ENCODE assay signal across 9 cellular contexts in the genomic region with DNA sequence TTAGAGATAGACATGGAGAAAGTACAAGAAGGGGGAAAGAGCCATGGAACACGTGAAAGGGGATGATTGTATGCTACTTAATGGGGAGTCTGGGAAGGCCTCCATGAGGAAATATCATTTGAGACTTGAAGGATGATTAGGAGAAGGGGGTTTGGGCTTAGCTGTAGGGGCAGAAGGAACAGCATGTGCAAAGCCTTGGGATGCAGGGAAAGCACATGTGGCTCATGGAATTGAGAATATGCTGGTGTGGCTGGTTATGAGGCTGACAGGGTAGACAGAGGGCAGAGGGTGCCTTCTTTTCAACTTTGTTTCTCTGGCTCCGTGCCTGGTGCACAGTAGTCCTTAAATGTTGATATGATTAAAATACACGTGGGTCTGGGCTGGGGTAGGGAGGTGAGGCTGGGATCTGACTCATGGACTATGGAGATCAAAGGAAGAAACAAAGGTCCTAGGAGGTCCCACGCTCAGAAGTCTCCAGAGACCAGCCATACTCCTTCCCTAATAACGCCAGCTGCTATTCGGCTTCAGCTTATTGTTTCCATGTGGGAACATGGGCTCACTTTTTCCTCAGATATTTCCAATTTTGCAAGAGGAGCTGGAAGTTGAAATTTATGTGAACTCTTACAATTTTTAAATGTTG. TPM values are rescaled to one million over a fixed set of nuclear protein-coding genes. Genes with fewer than 3 reads are reported as not detected.
DNase-seq lines count a peak whose midpoint lies in the region; ATAC-seq, FAIRE-seq and TF ChIP-seq lines count a peak whose summit lies in the region.
"Had no signal": no experiment of that assay in that cellular context is flagged by ENCODE, and none has a peak within 500 bp of the region (broad histone marks: within the 10 kb centered on the region; RNA-seq: fewer than 3 reads in every experiment).

No MANE protein-coding gene starts in this region.

- TF ChIP-seq CTCF in A673 (conservative IDR thresholded peaks at IDR 0.05; ENCODE audit: low read depth, low read length) (no peak), HFFc6 (IDR thresholded peaks at IDR 0.05) (no peak), K562 (IDR thresholded peaks at IDR 0.05 in 2 of 3, conservative IDR thresholded peaks at IDR 0.05 in 1 of 3; ENCODE audit: insufficient read depth in 2 of 3, low read depth in 1 of 3, low read length in 3 of 3) (no peak), uterus (IDR thresholded peaks at IDR 0.05) (no peak)

- H3K79me2 ChIP-seq in K562 (ENCODE audit: control insufficient read depth, insufficient read depth, low read length) = peaks cover 59% of the 10 kb centered on the region

- intact Hi-C loops in A673 (cut with micrococcal nuclease; ENCODE audit: unreplicated experiment) = loop anchor here (5.0 kb wide), 2 partner anchors 66 to 146 kb away; a partner anchor contains a TSS
- intact Hi-C loops in K562 (cut with micrococcal nuclease) = loop anchor here (2.0 kb wide), 1 partner anchor 121 kb away; no protein-coding TSS in a partner anchor
- intact Hi-C loops in uterus (cut with DNase I; ENCODE audit: low total_unique reads) = no loop called here

- DNase-seq in A673 (ENCODE audit: low spot score) (no peak), HFFc6 (no peak), K562 (ENCODE audit: extremely low read depth in 1 of 4, low spot score in 3 of 4) (peak; percentile 7 to 17 (median 15)), lung microvascular endothelial cell (ENCODE audit: low read depth in 2 of 2) (peak; percentile 1 to 28), NCI-H345 treated with DMSO at 0.1 percent for 48 hours (lab: John Stamatoyannopoulos, UW; ENCODE audit: unreplicated experiment) (no peak), uterus (no peak)

- peak overlapping the region; percentile 91 for H3K4me3 Mint-ChIP-seq in HFFc6

- POLR2A ChIA-PET in A673 (lab: Charles Lee; ENCODE audit: low non-redundant PET) (no interaction called here), K562 (lab: Yijun Ruan, JAX) (no interaction called here)

- H3K36me3 ChIP-seq in A673 (ENCODE audit: insufficient read depth, low read length, poor library complexity, severe bottlenecking) (no peaks in the 10 kb centered on the region), K562 (ENCODE audit: control insufficient read depth, insufficient read depth, low read length) (0 out of 3 replicates have a peak, but pooled peaks cover 4% of the 10 kb centered on the region), uterus (no peaks in the 10 kb centered on the region)

- H3K27ac ChIP-seq in A673 (ENCODE audit: low read depth, low read length, poor library complexity, severe bottlenecking) (peak overlapping the region; percentile 97), K562 (ENCODE audit: extremely low read depth, low read depth, low read length) (peak overlapping the region; percentile 100), uterus (no peak overlapping the region)

- peak overlapping the region; percentile 100 for H2AFZ ChIP-seq in K562 (ENCODE audit: low read depth, low read length)

- H3K27me3 ChIP-seq in A673 (replicated peaks; ENCODE audit: insufficient read depth, low read depth, low read length, poor library complexity) (no peaks in the 10 kb centered on the region), K562 (ENCODE audit: control insufficient read depth in 2 of 2, insufficient read depth in 2 of 2, low read length in 2 of 2) (no peaks in the 10 kb centered on the region), uterus (no peaks in the 10 kb centered on the region)

- peak overlapping the region; percentile 98 to 99; a peak in 3 of 4 replicates for H3K9ac ChIP-seq in K562 (ENCODE audit: insufficient read depth in 1 of 2, low read depth in 2 of 2, low read length in 2 of 2)

- no peaks in the 10 kb centered on the region for H4K20me1 ChIP-seq in K562 (replicated peaks; ENCODE audit: control insufficient read depth, insufficient read depth, low read length)

- H3K4me3 ChIP-seq in A673 (ENCODE audit: low read depth, low read length, poor library complexity, severe bottlenecking) (peak overlapping the region; percentile 92), K562 (peak overlapping the region; percentile 98), uterus (peak overlapping the region in 1 of 2 donors; percentile 92)

- no peak for FAIRE-seq in K562 (lab: Jason Lieb, UNC)
- FAIRE-seq: TTC549 had no signal

- H3K27me3 Mint-ChIP-seq in HFFc6 (ENCODE audit: insufficient read depth) = no peaks in the 10 kb centered on the region; the same call in 1 of the 2 replicates

- BruUV-seq in A673 (replicated peaks; lab: Mats Ljungman, UMichigan) (no TSS peak), K562 (replicated peaks; lab: Mats Ljungman, UMichigan) (no TSS peak)

- H3K9me3 Mint-ChIP-seq in HFFc6 = peaks cover 8% of the 10 kb centered on the region

- CTCF ChIA-PET in A673 (lab: Charles Lee) = no interaction called here
- CTCF ChIA-PET in K562 (lab: Yijun Ruan, JAX; ENCODE audit: low intra/inter-chr PET ratio) = no interaction called here

- in situ Hi-C loops in K562 (cut with MboI) = no loop called here

- peak overlapping the region; percentile 97 for H3K4me2 ChIP-seq in K562 (ENCODE audit: insufficient read depth, low read length)

- TF ChIP-seq POLR2A in K562 (conservative IDR thresholded peaks at IDR 0.05) (no peak), uterus (IDR thresholded peaks at IDR 0.05) (no peak)

- H3K4me1 ChIP-seq in A673 (ENCODE audit: insufficient read depth, low read length, poor library complexity, severe bottlenecking) (peaks cover 12% of the 10 kb centered on the region), K562 (replicated peaks in 1 of 2; ENCODE audit: control insufficient read depth in 2 of 2, insufficient read depth in 2 of 2, low read length in 2 of 2) (no peaks in the 10 kb centered on the region; a peak in 2 of 5 replicates), uterus (no peaks in the 10 kb centered on the region)

- H3K9me3 ChIP-seq in A673 (ENCODE audit: low read depth, low read length, poor library complexity, severe bottlenecking) (no peaks in the 10 kb centered on the region), K562 (replicated peaks; ENCODE audit: control insufficient read depth, insufficient read depth, low read depth, low read length) (no peaks in the 10 kb centered on the region), uterus (no peaks in the 10 kb centered on the region)

- TF ChIP-seq RAD21 in K562 (CRISPR knock-in tag; conservative IDR thresholded peaks at IDR 0.05 in 1 of 2, IDR thresholded peaks at IDR 0.05 in 1 of 2) = no peak

- peaks cover 41% of the 10 kb centered on the region for H3K36me3 Mint-ChIP-seq in HFFc6 (ENCODE audit: low read depth)

- H3K9me1 ChIP-seq in K562 (ENCODE audit: control insufficient read depth, insufficient read depth, low read length) = no peaks in the 10 kb centered on the region

- ATAC-seq in K562 (no peak), HG03025 (IDR thresholded peaks at IDR 0.05; ENCODE audit: low FRiP score, unreplicated experiment) (no peak), HG03469 (IDR thresholded peaks at IDR 0.05; ENCODE audit: unreplicated experiment) (no peak)

- peaks cover 39% of the 10 kb centered on the region for H3K4me1 Mint-ChIP-seq in HFFc6 (ENCODE audit: low read depth)

- 33% methylated on average over 6 of the region's 6 CpGs for WGBS in K562 (ENCODE audit: insufficient coverage, low coverage, missing lambda C conversion rate)

- H3K27ac Mint-ChIP-seq in HFFc6 = peak overlapping the region; percentile 85

- no peak for TF ChIP-seq EP300 in K562 (IDR thresholded peaks at IDR 0.05; ENCODE audit: low read length)

RNA-seq across cellular contexts. Expression of a gene that starts 1.1 kb away (rescaled TPM):
- total RNA-seq in A673 (2021) = 21.7 and 24.3 TPM in 2 replicates
- 10 to 100 TPM; 28.6 to 35.7 (median 29.9) TPM for total RNA-seq in HFFc6 (2021; fragmentation: NEBNext Ultra II Directional; extraction: Animal tissue kit (Norgen Biotek cat#: 25700))
- 12.6 and 25.4 TPM in 2 replicates for total RNA-seq in K562 (2011; cell fraction: chromatin; rRNA removed; ENCODE audit: low replicate concordance)
- total RNA-seq in K562 (2011; cell fraction: nucleolus; rRNA removed) = 5.4 and 6.0 TPM in 2 replicates
- 10.2 and 10.7 TPM in 2 replicates for total RNA-seq in K562 (2011; cell fraction: nucleoplasm; rRNA removed)
- total RNA-seq in K562 (2014; rRNA removed) = 13.9 and 15.0 TPM in 2 replicates
- total RNA-seq in K562 (2014; rRNA removed; fragmentation: Illumina TruSeq; extraction: Trizol) = 17.4 and 22.1 TPM in 2 replicates
- total RNA-seq in K562 (2015; rRNA removed; fragmentation: Illumina TruSeq; extraction: Trizol) = 13.4 and 14.4 TPM in 2 replicates
- total RNA-seq in K562 (2021) = 20.1 and 22.4 TPM in 2 replicates
- polyA plus RNA-seq in K562 (2011; rRNA removed) = 14.3 and 23.5 TPM in 2 replicates
- 8.1 and 12.8 TPM in 2 replicates for polyA plus RNA-seq in K562 (2011; cell fraction: cytosol; rRNA removed)
- polyA plus RNA-seq in K562 (2011; cell fraction: nucleus; rRNA removed) = 6.1 and 6.7 TPM in 2 replicates
- polyA plus RNA-seq in K562 (2012) = 5.8 and 15.6 TPM in 2 replicates
- polyA plus RNA-seq in K562 (2014; fragmentation: Illumina TruSeq; extraction: Trizol) = 15.0 and 22.5 TPM in 2 replicates
- 10 to 100 TPM; 12.9 to 15.4 TPM for polyA plus RNA-seq in K562 (2014; fragmentation: Nextera tagmentation; extraction: Ambion mirVana)
- 13.3 and 14.7 TPM in 2 replicates for polyA plus RNA-seq in K562 (2014; rRNA removed)
- 36.7 and 36.8 TPM in 2 replicates for polyA minus RNA-seq in K562 (2011; rRNA and poly(A)+ RNA removed)
- 9.6 and 9.8 TPM in 2 replicates for polyA minus RNA-seq in K562 (2011; cell fraction: cytosol; rRNA and poly(A)+ RNA removed)
- polyA minus RNA-seq in K562 (2011; cell fraction: nucleus; rRNA and poly(A)+ RNA removed) = 6.5 and 11.3 TPM in 2 replicates
- 22.0 and 29.8 TPM in 2 replicates for total RNA-seq in lung microvascular endothelial cell
- total RNA-seq in uterus = 10 to 100 TPM; 11.0 to 38.5 (median 16.6) TPM

RNA-seq across cellular contexts. Expression of a gene that starts 1.4 kb away (rescaled TPM):
- total RNA-seq in A673 (2021) (16.5 and 18.2 TPM in 2 replicates), K562 (2014; rRNA removed) (6.5 and 6.7 TPM in 2 replicates), K562 (2014; rRNA removed; fragmentation: Illumina TruSeq; extraction: Trizol) (17.6 and 24.7 TPM in 2 replicates), K562 (2015; rRNA removed; fragmentation: Illumina TruSeq; extraction: Trizol) (11.4 and 12.3 TPM in 2 replicates), K562 (2021) (11.6 and 12.8 TPM in 2 replicates), lung microvascular endothelial cell (6.7 and 6.8 TPM in 2 replicates), uterus (10 to 100 TPM in 3 of 4 donors, 1 to 10 TPM in 1; 9.1 to 54.6 (median 31.7) TPM)
- total RNA-seq in HFFc6 (2021; fragmentation: NEBNext Ultra II Directional; extraction: Animal tissue kit (Norgen Biotek cat#: 25700)) = 10 to 100 TPM; 32.0 to 39.4 (median 36.9) TPM
- total RNA-seq in K562 (2011; cell fraction: chromatin; rRNA removed; ENCODE audit: low replicate concordance) = 1.6 and 4.8 TPM in 2 replicates
- total RNA-seq in K562 (2011; cell fraction: nucleolus; rRNA removed) = 0.67 and 1.2 TPM in 2 replicates
- total RNA-seq in K562 (2011; cell fraction: nucleoplasm; rRNA removed) = 2.9 and 8.6 TPM in 2 replicates
- polyA plus RNA-seq in K562 (2011; rRNA removed) (6.6 and 9.2 TPM in 2 replicates), K562 (2014; fragmentation: Illumina TruSeq; extraction: Trizol) (20.0 and 21.9 TPM in 2 replicates), K562 (2014; fragmentation: Nextera tagmentation; extraction: Ambion mirVana) (10 to 100 TPM; 21.5 to 30.7 TPM), K562 (2014; rRNA removed) (8.2 and 8.4 TPM in 2 replicates)
- 1.6 and 3.6 TPM in 2 replicates for polyA plus RNA-seq in K562 (2011; cell fraction: cytosol; rRNA removed)
- polyA plus RNA-seq in K562 (2011; cell fraction: nucleus; rRNA removed) = 0.83 and 1.6 TPM in 2 replicates
- 9.2 and 18.8 TPM in 2 replicates for polyA plus RNA-seq in K562 (2012)
- 9.8 and 11.2 TPM in 2 replicates for polyA minus RNA-seq in K562 (2011; rRNA and poly(A)+ RNA removed)
- 3.3 and 4.1 TPM in 2 replicates for polyA minus RNA-seq in K562 (2011; cell fraction: cytosol; rRNA and poly(A)+ RNA removed)
- polyA minus RNA-seq in K562 (2011; cell fraction: nucleus; rRNA and poly(A)+ RNA removed) = 1.1 and 1.4 TPM in 2 replicates

Comparison
In these comparisons a context has a peak if more than half of its experiments do, and no peak if none do; other contexts are left out.
1. DNase-seq: peak in K562 (4 of 4) and lung microvascular endothelial cell (2 of 2); none in A673 (single experiment), HFFc6 (single experiment), NCI-H345 treated with DMSO at 0.1 percent for 48 hours (single experiment) and uterus (0 of 2).
2. H3K27ac ChIP-seq: peak in A673 (single experiment) and K562 (single experiment); none in uterus (0 of 2).